Comparison of ENCODE assay signal across 8 cellular contexts in genomic region chr2:197152451-197153228, GRCh38.
DNase-seq lines count a peak whose midpoint lies in the region; ATAC-seq, FAIRE-seq and TF ChIP-seq lines count a peak whose summit lies in the region.

No MANE protein-coding gene starts in this region.

- no peaks in the 10 kb centered on the region for H3K9me3 ChIP-seq in kidney (ENCODE audit: control insufficient read depth in 1 of 2, low read length in 2 of 2)

- H3K4me1 ChIP-seq in kidney (ENCODE audit: control insufficient read depth in 1 of 2, insufficient read depth in 1 of 2, low read depth in 1 of 2, low read length in 2 of 2), result no peaks in the 10 kb centered on the region

- H3K27me3 ChIP-seq in HL-60 (ENCODE audit: insufficient read depth, poor library complexity, severe bottlenecking), result no peaks in the 10 kb centered on the region

- H3K4me1 Mint-ChIP-seq in activated naive CD8-positive, alpha-beta T cell (ENCODE audit: low read depth), result peaks cover 84% of the 10 kb centered on the region
- peaks cover 34 to 92% (median 81%) of the 10 kb centered on the region in 4 donors for H3K4me1 Mint-ChIP-seq in naive thymus-derived CD8-positive, alpha-beta T cell

- H3K4me3 Mint-ChIP-seq in activated naive CD8-positive, alpha-beta T cell, result peak overlapping the region; percentile 68
- H3K4me3 Mint-ChIP-seq in naive thymus-derived CD8-positive, alpha-beta T cell, result peak overlapping the region; percentile 46 to 84 (median 74)

- ATAC-seq in GM21390 (IDR thresholded peaks at IDR 0.05; ENCODE audit: unreplicated experiment), result peak; percentile 87
- ATAC-seq in naive thymus-derived CD8-positive, alpha-beta T cell, result peak; percentile 87 to 94

- H3K27ac ChIP-seq in HL-60 (replicated peaks), result peak overlapping the region; percentile 84
- H3K27ac ChIP-seq in kidney (ENCODE audit: low read depth in 2 of 2, low read length in 2 of 2), result no peak overlapping the region

- FAIRE-seq in D721Med (lab: Jason Lieb, UNC), result no peak
- FAIRE-seq in kidney (lab: Jason Lieb, UNC), result no peak

- H3K27me3 Mint-ChIP-seq in activated naive CD8-positive, alpha-beta T cell, result no peaks in the 10 kb centered on the region
- H3K27me3 Mint-ChIP-seq in naive thymus-derived CD8-positive, alpha-beta T cell, result no peaks in the 10 kb centered on the region

- TF ChIP-seq CTCF in HL-60 (IDR thresholded peaks at IDR 0.05; ENCODE audit: insufficient read depth, low read length) (no peak), D721Med (IDR thresholded peaks at IDR 0.05; ENCODE audit: insufficient read depth, missing control alignments) (no peak), kidney (IDR thresholded peaks at IDR 0.05; ENCODE audit: borderline replicate concordance, extremely low read depth, insufficient read depth) (no peak)

- H3K9ac ChIP-seq in kidney (ENCODE audit: low read length in 2 of 2), result no peak overlapping the region

- H3K9me3 Mint-ChIP-seq in activated naive CD8-positive, alpha-beta T cell (ENCODE audit: low read depth), result peaks cover 3% of the 10 kb centered on the region
- H3K9me3 Mint-ChIP-seq in naive thymus-derived CD8-positive, alpha-beta T cell, result peaks cover 0 to 10% (median 0%) of the 10 kb centered on the region in 9 donors

- no peaks in the 10 kb centered on the region for H3K36me3 ChIP-seq in kidney (ENCODE audit: control insufficient read depth in 1 of 2, insufficient read depth in 2 of 2, low read length in 2 of 2)

- peaks cover 11% of the 10 kb centered on the region for H3K36me3 Mint-ChIP-seq in activated naive CD8-positive, alpha-beta T cell
- peaks cover 10 to 26% (median 15%) of the 10 kb centered on the region in 3 donors for H3K36me3 Mint-ChIP-seq in naive thymus-derived CD8-positive, alpha-beta T cell

- DNase-seq in HL-60 (ENCODE audit: low read depth in 1 of 2, low spot score in 1 of 2) (peak; percentile 41 to 90), D721Med (ENCODE audit: insufficient read length, low spot score) (no peak), kidney (no peak), NCI-H446 treated with DMSO at 0.1 percent for 48 hours (lab: John Stamatoyannopoulos, UW) (no peak)
- peak in 8 of 10 donors; percentile 17 to 67 (median 40) for DNase-seq in naive thymus-derived CD8-positive, alpha-beta T cell

- H3K4me3 ChIP-seq in GM08714 (ENCODE audit: low read length) (peak overlapping the region; percentile 39; the same call in 1 of the 2 replicates), HL-60 (replicated peaks; ENCODE audit: insufficient read depth, low read length) (no peak overlapping the region), kidney (ENCODE audit: low read length in 2 of 2) (no peak overlapping the region)

- peak overlapping the region; percentile 93 for H3K27ac Mint-ChIP-seq in activated naive CD8-positive, alpha-beta T cell
- peak overlapping the region; percentile 90 to 100 (median 92) for H3K27ac Mint-ChIP-seq in naive thymus-derived CD8-positive, alpha-beta T cell

- POLR2A ChIA-PET in naive thymus-derived CD8-positive, alpha-beta T cell (lab: Charles Lee), result interaction anchor here (0.6 to 1.4 kb wide), 13 partner anchors 10 to 386 kb away, joined by 3 to 6 read pairs (median 3); partner anchors contain the start of genes ANKRD44 and SF3B1

- intact Hi-C loops in kidney (cut with DNase I), result no loop called here

Comparison
In these comparisons a context has a peak if more than half of its experiments do, and no peak if none do; other contexts are left out.
1. DNase-seq: peak in HL-60 (2 of 2) and naive thymus-derived CD8-positive, alpha-beta T cell (8 of 10); none in D721Med (single experiment), kidney (single experiment) and NCI-H446 treated with DMSO at 0.1 percent for 48 hours (single experiment).